Comparison of ENCODE assay signal across 10 cellular contexts in the genomic region with DNA sequence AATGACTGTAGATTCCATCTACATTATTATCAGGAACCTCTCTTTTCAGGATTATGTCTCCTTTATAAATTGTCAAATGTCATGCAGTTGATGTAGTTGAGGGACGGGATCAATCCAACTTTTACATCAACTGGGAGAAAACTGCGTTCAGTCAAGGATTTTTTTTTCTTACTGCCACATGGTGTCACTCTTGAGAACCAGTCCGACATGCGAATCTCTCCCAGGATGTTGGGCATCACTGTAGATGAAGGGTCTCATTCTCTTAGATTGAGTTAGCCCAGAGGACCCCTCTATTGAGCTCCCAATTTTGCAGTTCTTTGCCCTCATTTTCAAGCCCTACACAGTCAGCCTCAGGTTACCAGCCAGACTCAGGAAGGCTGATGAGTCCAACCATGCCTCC.
DNase-seq lines count a peak whose midpoint lies in the region; ATAC-seq and TF ChIP-seq lines count a peak whose summit lies in the region.
"Had no signal": no experiment of that assay in that cellular context is flagged by ENCODE, and none has a peak within 500 bp of the region (broad histone marks: within the 10 kb centered on the region; RNA-seq: fewer than 3 reads in every experiment).

No MANE protein-coding gene starts in this region.

- H3K27ac Mint-ChIP-seq in brain: peak overlapping the region in 3 of 5 experiments; percentile 22 to 39 (median 25)
- H3K27ac Mint-ChIP-seq in nephron: no peak overlapping the region

- TF ChIP-seq CTCF in LNCAP (IDR thresholded peaks at IDR 0.05): peak; percentile 44
- peak; percentile 43 to 66 for TF ChIP-seq CTCF in brain (conservative IDR thresholded peaks at IDR 0.05)
- TF ChIP-seq CTCF in nephron (IDR thresholded peaks at IDR 0.05; ENCODE audit: unreplicated experiment in 3 of 3): peak in 2 of 3 experiments; percentile 26 to 36

- H3K36me3 Mint-ChIP-seq in brain: no peaks in the 10 kb centered on the region
- no peaks in the 10 kb centered on the region for H3K36me3 Mint-ChIP-seq in nephron (ENCODE audit: low read depth)

- peak; percentile 2 for DNase-seq in ELF-1 (ENCODE audit: low read depth, low spot score)
- no peak for DNase-seq in NCI-H774 (lab: John Stamatoyannopoulos, UW)
- DNase-seq in COLO668 (lab: John Stamatoyannopoulos, UW; ENCODE audit: unreplicated experiment): no peak
- DNase-seq: activated T-cell treated with anti-CD3 and anti-CD28 coated beads, Interleukin-2, amount 50 U/mL, for 48 hours; NCI-H2227 treated with DMSO at 0.1 percent for 48 hours had no signal

- peaks cover 3% of the 10 kb centered on the region for H3K27me3 Mint-ChIP-seq in brain
- H3K27me3 Mint-ChIP-seq in nephron (ENCODE audit: low read depth): no peaks in the 10 kb centered on the region

- peaks cover 33% of the 10 kb centered on the region for H3K4me1 Mint-ChIP-seq in brain
- H3K4me1 Mint-ChIP-seq in nephron: no peaks in the 10 kb centered on the region

- H3K9me3 Mint-ChIP-seq in brain (peaks cover 0 to 6% (median 3%) of the 10 kb centered on the region in 5 experiments), nephron (no peaks in the 10 kb centered on the region)

- H3K4me3 Mint-ChIP-seq in brain (no peak overlapping the region), nephron (no peak overlapping the region)

- ATAC-seq in GM18873 (IDR thresholded peaks at IDR 0.05; ENCODE audit: low FRiP score, unreplicated experiment): no peak
- ATAC-seq in HG02623 (IDR thresholded peaks at IDR 0.05; ENCODE audit: unreplicated experiment): no peak

Comparison
In these comparisons a context has a peak if more than half of its experiments do, and no peak if none do; other contexts are left out.
1. H3K27ac Mint-ChIP-seq: peak in brain (3 of 5); none in nephron (0 of 3).
2. Peak in every context shown above with its lines, with median percentiles within 50 percentile points of each other: CTCF ChIP-seq.